Comparison of ENCODE assay signal across 8 cellular contexts in the genomic region with DNA sequence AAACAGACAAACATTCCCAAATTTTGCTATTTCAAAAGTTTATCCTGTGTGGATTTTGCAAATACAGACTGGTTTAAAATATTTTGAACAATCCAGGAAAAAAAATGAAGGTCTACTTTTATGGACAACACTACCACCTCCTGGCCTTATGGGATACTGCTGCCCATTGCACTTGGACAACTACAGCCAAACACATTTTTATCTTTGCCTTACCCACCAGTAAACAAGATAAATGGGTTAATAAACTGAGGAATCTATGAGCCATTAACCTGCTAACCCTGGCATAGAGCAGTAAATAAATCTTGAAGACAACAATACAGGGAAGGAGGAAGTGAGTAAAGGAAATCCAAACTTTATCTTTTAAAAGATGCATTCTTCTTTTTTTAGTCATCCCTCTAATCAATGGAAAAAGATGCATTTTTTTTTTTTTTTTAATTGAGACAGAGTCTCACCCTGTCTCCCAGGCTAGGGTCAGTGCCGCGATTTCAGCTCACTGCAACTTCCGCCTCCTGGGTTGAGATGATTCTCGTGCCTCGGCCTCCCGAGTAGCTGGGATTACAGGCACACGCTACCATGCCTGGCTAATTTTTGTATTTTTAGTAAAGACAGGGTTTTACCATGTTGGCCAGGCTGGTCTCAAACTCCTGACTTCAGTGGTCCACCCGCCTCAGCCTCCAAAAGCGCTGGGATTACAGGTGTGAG. TPM values are rescaled to one million over a fixed set of nuclear protein-coding genes. Genes with fewer than 3 reads are reported as not detected.
A peak's percentile ranks its signal among the peaks of the same experiment; 100 is the strongest.
DNase-seq lines count a peak whose midpoint lies in the region; ATAC-seq and TF ChIP-seq lines count a peak whose summit lies in the region.

No MANE protein-coding gene starts in this region.

- no peak overlapping the region for H3K4me3 ChIP-seq in KMS-11 (IDR thresholded peaks at IDR 0.05; ENCODE audit: insufficient read depth, low read depth, low read length)
- no peak overlapping the region for H3K4me3 ChIP-seq in mammary epithelial cell (replicated peaks in 1 of 3; ENCODE audit: insufficient read depth in 1 of 3, low read depth in 2 of 3, low read length in 3 of 3)
- no peak overlapping the region for H3K4me3 ChIP-seq in right lobe of liver
- no peak overlapping the region for H3K4me3 ChIP-seq in tibial artery

- H3K27ac ChIP-seq in KMS-11 (no peak overlapping the region), mammary epithelial cell (ENCODE audit: insufficient read depth, low read depth, low read length) (no peak overlapping the region), right lobe of liver (no peak overlapping the region), tibial artery (no peak overlapping the region)

- dilution Hi-C loops in mammary epithelial cell (cut with HindIII; ENCODE audit: low sequenced_read_pairs) = no loop called here

- H3K4me2 ChIP-seq in KMS-11 (no peak overlapping the region), mammary epithelial cell (ENCODE audit: insufficient read depth, low read depth, low read length) (no peak overlapping the region)

- intact Hi-C loops in mammary epithelial cell (cut with micrococcal nuclease) (loop anchor here (1.0 to 5.0 kb wide), 6 partner anchors 188 to 383 kb away; partner anchors contain the start of gene AFG3L2), right lobe of liver (cut with DNase I) (loop anchor here in 1 of 2 donors (10.0 kb wide), 1 partner anchor 265 kb away; no protein-coding TSS in a partner anchor), tibial artery (cut with DNase I; ENCODE audit: low total_unique reads) (loop anchor here (2.0 to 10.0 kb wide), 3 partner anchors 253 to 385 kb away; partner anchors contain the start of gene PRELID3A)

- H3K79me2 ChIP-seq in KMS-11 (ENCODE audit: insufficient read depth, low read depth) = peaks cover 12% of the 10 kb centered on the region; the same call in 1 of the 2 replicates
- H3K79me2 ChIP-seq in mammary epithelial cell (ENCODE audit: insufficient read depth, low read length) = peaks cover 25% of the 10 kb centered on the region

- 100% methylated on average over 9 of the region's 9 CpGs for WGBS in mammary epithelial cell (ENCODE audit: low coverage, missing lambda C conversion rate)
- WGBS in right lobe of liver (ENCODE audit: insufficient coverage, low coverage, low lambda C conversion rate, missing lambda C conversion rate) = 70% methylated on average over 9 of the region's 9 CpGs

- peak; percentile 49 for DNase-seq in NCI-H510A treated with DMSO at 0.1 percent for 48 hours (lab: John Stamatoyannopoulos, UW)
- DNase-seq in NCI-H510A (lab: John Stamatoyannopoulos, UW) = no peak
- DNase-seq in SK-MEL-5 (ENCODE audit: low read depth, low spot score) = peak; percentile 68
- DNase-seq in mammary epithelial cell = peak; percentile 44
- no peak for DNase-seq in right lobe of liver
- peak in 1 of 2 donors; percentile 58 for DNase-seq in tibial artery

- in situ Hi-C loops in SK-MEL-5 (cut with HindIII; ENCODE audit: low pct_unique_long_range_greater_than_20kb, low sequenced_read_pairs) = no loop called here
- in situ Hi-C loops in mammary epithelial cell (cut with MboI; ENCODE audit: low sequenced_read_pairs in 2 of 2) = loop anchor here in 1 of 2 donors (10.0 kb wide), 1 partner anchor 265 kb away; no protein-coding TSS in a partner anchor

- CTCF ChIA-PET in mammary epithelial cell (lab: Charles Lee; ENCODE audit: low non-redundant PET) = interaction anchor here (0.6 kb wide), 1 partner anchor 42 kb away, joined by 3 read pairs; no protein-coding TSS in a partner anchor

- ATAC-seq in right lobe of liver = peak; percentile 55 to 72 (median 65)
- no peak for ATAC-seq in GM18502 (IDR thresholded peaks at IDR 0.05; ENCODE audit: poor library complexity, unreplicated experiment)

- H3K9me3 ChIP-seq in mammary epithelial cell (replicated peaks; ENCODE audit: insufficient read depth, low read length) = no peaks in the 10 kb centered on the region
- no peaks in the 10 kb centered on the region for H3K9me3 ChIP-seq in right lobe of liver
- H3K9me3 ChIP-seq in tibial artery = no peaks in the 10 kb centered on the region

- no peaks in the 10 kb centered on the region for H3K36me3 ChIP-seq in KMS-11 (ENCODE audit: insufficient read depth)
- H3K36me3 ChIP-seq in mammary epithelial cell (ENCODE audit: insufficient read depth, low read length) = no peaks in the 10 kb centered on the region
- H3K36me3 ChIP-seq in right lobe of liver = no peaks in the 10 kb centered on the region
- H3K36me3 ChIP-seq in tibial artery = peaks cover 0 to 8% (median 0%) of the 10 kb centered on the region in 3 donors

- H2AFZ ChIP-seq in KMS-11 (ENCODE audit: low read depth) = no peak overlapping the region
- no peak overlapping the region for H2AFZ ChIP-seq in mammary epithelial cell (ENCODE audit: low read depth, low read length)

- TF ChIP-seq CTCF in KMS-11 (conservative IDR thresholded peaks at IDR 0.05; ENCODE audit: low read depth, low read length) = peak; percentile 88
- TF ChIP-seq CTCF in mammary epithelial cell (conservative IDR thresholded peaks at IDR 0.05 in 1 of 2, IDR thresholded peaks at IDR 0.05 in 1 of 2; ENCODE audit: extremely low read depth in 1 of 2, insufficient read depth in 1 of 2, low read depth in 1 of 2, low read length in 2 of 2) = peak; percentile 86 to 95
- TF ChIP-seq CTCF in right lobe of liver (IDR thresholded peaks at IDR 0.05) = peak; percentile 86 to 94 (median 86)
- TF ChIP-seq CTCF in tibial artery (IDR thresholded peaks at IDR 0.05) = peak; percentile 91 to 94

- no peak overlapping the region for H3K9ac ChIP-seq in KMS-11
- no peak overlapping the region for H3K9ac ChIP-seq in mammary epithelial cell (ENCODE audit: insufficient read depth, low read length)

- no peaks in the 10 kb centered on the region for H4K20me1 ChIP-seq in KMS-11 (ENCODE audit: insufficient read depth)
- no peaks in the 10 kb centered on the region for H4K20me1 ChIP-seq in mammary epithelial cell (ENCODE audit: insufficient read depth, low read length)

- H3K27me3 ChIP-seq in KMS-11 (ENCODE audit: insufficient read depth, low read depth) (no peaks in the 10 kb centered on the region), mammary epithelial cell (ENCODE audit: insufficient read depth, low read length) (no peaks in the 10 kb centered on the region), right lobe of liver (peaks cover 0 to 11% of the 10 kb centered on the region in 2 donors), tibial artery (no peaks in the 10 kb centered on the region)

- BruUV-seq in mammary epithelial cell (replicated peaks; lab: Mats Ljungman, UMichigan) = no TSS peak

- peaks cover 30% of the 10 kb centered on the region for H3K4me1 ChIP-seq in KMS-11 (ENCODE audit: low read depth, poor library complexity, severe bottlenecking)
- peaks cover 4% of the 10 kb centered on the region for H3K4me1 ChIP-seq in mammary epithelial cell (ENCODE audit: insufficient read depth, low read length)
- H3K4me1 ChIP-seq in right lobe of liver = peaks cover 0 to 5% (median 0%) of the 10 kb centered on the region in 4 donors
- H3K4me1 ChIP-seq in tibial artery = peaks cover 0 to 13% (median 4%) of the 10 kb centered on the region in 4 donors

- no peak for TF ChIP-seq POLR2A in right lobe of liver (IDR thresholded peaks at IDR 0.05)

RNA-seq across cellular contexts. Expression of gene SPIRE1, which starts 2.1 kb away (rescaled TPM):
- 55.6 and 59.3 TPM in 2 replicates for total RNA-seq in SK-MEL-5 (2014; rRNA removed; shearing (Covaris generic))
- polyA plus RNA-seq in SK-MEL-5 (2015; cell fraction: cytosol; rRNA removed) = 29.9 and 45.4 TPM in 2 replicates
- polyA plus RNA-seq in SK-MEL-5 (2015; cell fraction: nucleus; rRNA removed) = 32.1 and 52.9 TPM in 2 replicates
- total RNA-seq in mammary epithelial cell (10 to 100 TPM; 49.3 to 63.8 TPM), right lobe of liver (10 to 100 TPM in 3 of 6 experiments, 1 to 10 TPM in 3; 2.2 to 19.1 (median 7.9) TPM)
- 14.3 TPM for polyA plus RNA-seq in mammary epithelial cell
- 32.5 TPM for polyA minus RNA-seq in mammary epithelial cell

RNA-seq across cellular contexts. Expression of gene CEP76, which starts 42.5 kb away (rescaled TPM):
- total RNA-seq in SK-MEL-5 (2014; rRNA removed; shearing (Covaris generic)) = 9.0 and 12.6 TPM in 2 replicates
- 6.4 and 8.3 TPM in 2 replicates for polyA plus RNA-seq in SK-MEL-5 (2015; cell fraction: cytosol; rRNA removed)
- 11.5 and 19.3 TPM in 2 replicates for polyA plus RNA-seq in SK-MEL-5 (2015; cell fraction: nucleus; rRNA removed)
- 1 to 10 TPM; 6.2 to 7.5 TPM for total RNA-seq in mammary epithelial cell
- 5.7 TPM for polyA plus RNA-seq in mammary epithelial cell
- polyA minus RNA-seq in mammary epithelial cell = 6.9 TPM
- total RNA-seq in right lobe of liver = 1 to 10 TPM; 2.1 to 5.6 (median 3.7) TPM

RNA-seq across cellular contexts. Expression of gene PSMG2, which starts 42.8 kb away (rescaled TPM):
- 99.7 and 116 TPM in 2 replicates for total RNA-seq in SK-MEL-5 (2014; rRNA removed; shearing (Covaris generic))
- polyA plus RNA-seq in SK-MEL-5 (2015; cell fraction: cytosol; rRNA removed) = 54.0 and 78.2 TPM in 2 replicates
- polyA plus RNA-seq in SK-MEL-5 (2015; cell fraction: nucleus; rRNA removed) = 53.1 and 61.6 TPM in 2 replicates
- 10 to 100 TPM; 47.7 to 67.9 TPM for total RNA-seq in mammary epithelial cell
- 44.0 TPM for polyA plus RNA-seq in mammary epithelial cell
- polyA minus RNA-seq in mammary epithelial cell = 34.0 TPM
- total RNA-seq in right lobe of liver = 10 to 100 TPM; 27.2 to 37.4 (median 30.7) TPM

Comparison
In these comparisons a context has a peak if more than half of its experiments do, and no peak if none do; other contexts are left out.
1. DNase-seq: peak in NCI-H510A treated with DMSO at 0.1 percent for 48 hours (single experiment), SK-MEL-5 (single experiment) and mammary epithelial cell (single experiment); none in NCI-H510A (single experiment) and right lobe of liver (0 of 3).
2. Peak in every context shown above with its lines, with median percentiles within 50 percentile points of each other: CTCF ChIP-seq.